ENCODE assay signal across 12 cellular contexts in genomic region chr11:58618215-58618614, GRCh38. TPM values are rescaled to one million over a fixed set of nuclear protein-coding genes. Genes with fewer than 3 reads are reported as not detected.
DNase-seq lines count a peak whose midpoint lies in the region; ATAC-seq and TF ChIP-seq lines count a peak whose summit lies in the region.
"Had no signal": no experiment of that assay in that cellular context is flagged by ENCODE, and none has a peak within 500 bp of the region (broad histone marks: within the 10 kb centered on the region; RNA-seq: fewer than 3 reads in every experiment).

No MANE protein-coding gene starts in this region.

- H3K9me3 Mint-ChIP-seq in activated naive CD8-positive, alpha-beta T cell (ENCODE audit: low read depth): no peaks in the 10 kb centered on the region

- no peak overlapping the region for H3K4me3 Mint-ChIP-seq in activated naive CD8-positive, alpha-beta T cell

- no peaks in the 10 kb centered on the region for H3K27me3 Mint-ChIP-seq in activated naive CD8-positive, alpha-beta T cell

- intact Hi-C loops in left colon (cut with DNase I, micrococcal nuclease): no loop called here

- DNase-seq in Ammon's horn (ENCODE audit: low spot score) (peak; percentile 19), left colon (no peak), AG08396 (ENCODE audit: low spot score) (no peak), COR-L47 (lab: John Stamatoyannopoulos, UW) (no peak)
- DNase-seq in stimulated activated CD4-positive, alpha-beta T cell treated with anti-CD3 and anti-CD28 coated beads, Interleukin-1b, Interleukin-23, amount 100 ng/mL, for 48 hours: no peak
- DNase-seq: activated T-cell treated with anti-CD3 and anti-CD28 coated beads, Interleukin-2, amount 50 U/mL, for 48 hours; NCI-H1092; stimulated activated CD4-positive, alpha-beta T cell treated with anti-CD3 and anti-CD28 coated beads, Interleukin-12 subunit alpha, Interleukin-12 subunit beta, amount 100 ng/mL, for 4 hours had no signal

- peaks cover 23% of the 10 kb centered on the region for H3K36me3 Mint-ChIP-seq in activated naive CD8-positive, alpha-beta T cell

- TF ChIP-seq CTCF in GM12875 (IDR thresholded peaks at IDR 0.05; ENCODE audit: borderline replicate concordance, insufficient read depth, low read depth, low read length): peak; percentile 18; the same call in 1 of the 2 replicates

- H3K27ac Mint-ChIP-seq in activated naive CD8-positive, alpha-beta T cell: peak overlapping the region; percentile 83

- ATAC-seq in left colon (peak; percentile 87), HG03521 (IDR thresholded peaks at IDR 0.05; ENCODE audit: unreplicated experiment) (no peak)

- H3K4me1 Mint-ChIP-seq in activated naive CD8-positive, alpha-beta T cell (ENCODE audit: low read depth): peaks cover 25% of the 10 kb centered on the region

- H3K4me3 ChIP-seq in GM12875 (ENCODE audit: low read depth, low read length): no peak overlapping the region
- H3K4me3 ChIP-seq: thoracic aorta had no signal

RNA-seq across cellular contexts. Expression of gene CNTF, which starts 4.2 kb away (rescaled TPM):
- 1 to 10 TPM; 1.7 to 2.6 TPM for total RNA-seq in left colon

RNA-seq across cellular contexts. Expression of gene ZFP91, which starts 39.4 kb away (rescaled TPM):
- total RNA-seq in left colon: 10 to 100 TPM; 73.9 to 77.7 TPM

RNA-seq across cellular contexts. Expression of gene LPXN, which starts 42.6 kb away (rescaled TPM):
- 10 to 100 TPM in 1 of 2 donors, 1 to 10 TPM in 1; 9.3 to 13.3 TPM for total RNA-seq in left colon
